In the genomic region with DNA sequence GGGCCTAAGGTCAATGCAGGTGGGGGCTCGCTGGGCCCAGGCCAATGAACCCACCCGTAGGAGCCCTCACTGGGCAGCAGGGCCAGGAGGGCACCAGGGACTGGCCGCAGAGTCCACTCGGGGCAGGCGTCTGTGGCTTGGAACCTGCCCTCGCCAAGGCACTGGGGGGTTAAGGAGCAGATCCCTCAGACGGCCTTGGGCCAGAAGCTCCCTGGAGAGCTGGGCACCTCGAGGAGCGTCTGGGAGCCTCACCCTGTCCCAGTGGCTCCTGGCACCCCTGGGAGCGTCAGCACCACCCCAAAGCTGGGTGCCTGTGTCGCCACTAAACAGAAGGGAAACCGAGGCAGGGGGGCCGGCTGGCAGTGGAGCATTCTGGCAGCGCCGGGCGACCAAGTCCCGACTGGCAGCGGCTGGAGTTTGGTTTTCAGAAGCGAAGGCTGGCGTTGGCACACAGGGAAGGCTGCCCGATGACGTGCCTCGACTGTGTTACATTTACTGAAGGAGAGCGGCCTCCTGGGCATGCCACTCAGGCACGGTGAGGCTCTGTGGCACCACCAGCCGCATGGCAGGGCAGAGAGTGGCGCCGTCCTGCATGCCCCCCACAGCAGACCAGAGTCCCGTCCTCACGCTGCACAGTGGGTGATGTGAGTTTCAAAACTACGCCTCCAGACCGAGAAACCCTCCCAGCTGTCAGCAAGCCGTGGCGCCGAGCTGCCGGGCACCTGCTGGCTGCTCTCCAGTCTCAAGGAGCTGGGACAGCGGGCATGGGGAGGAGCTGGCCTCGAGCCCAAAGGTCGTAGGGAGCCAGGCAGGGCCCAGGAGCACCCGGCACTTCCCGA, we compare ENCODE assay signal across 26 cellular contexts. TPM values are rescaled to one million over a fixed set of nuclear protein-coding genes. Genes with fewer than 3 reads are reported as not detected.
DNase-seq lines count a peak whose midpoint lies in the region; ATAC-seq and TF ChIP-seq lines count a peak whose summit lies in the region.
"Had no signal": no experiment of that assay in that cellular context is flagged by ENCODE, and none has a peak within 500 bp of the region (broad histone marks: within the 10 kb centered on the region; RNA-seq: fewer than 3 reads in every experiment).

No MANE protein-coding gene starts in this region.

- no peak overlapping the region for H3K27ac Mint-ChIP-seq in Calu3 (ENCODE audit: unreplicated experiment)
- H3K27ac Mint-ChIP-seq: activated CD8-positive, alpha-beta T cell treated with anti-CD3 and anti-CD28 coated beads, Interleukin-2, amount 10 ng/mL, durations not matched to agents 7 days and 5 days; activated naive CD8-positive, alpha-beta T cell treated with anti-CD3 and anti-CD28 coated beads, Interleukin-2, amount 50 U/mL, for 24 hours; memory B cell had no signal

- intact Hi-C loops in Calu3 (cut with micrococcal nuclease; ENCODE audit: unreplicated experiment), result no loop called here
- intact Hi-C loops in IMR-90 (cut with micrococcal nuclease), result no loop called here
- intact Hi-C loops in left ventricle myocardium superior (cut with micrococcal nuclease), result no loop called here

- H2BK120ac ChIP-seq in IMR-90 (ENCODE audit: low read depth, low read length), result no peak overlapping the region

- H3K56ac ChIP-seq in IMR-90 (ENCODE audit: extremely low read depth, insufficient read depth, low read length), result no peak overlapping the region

- H2AK5ac ChIP-seq in IMR-90 (ENCODE audit: low read depth, low read length), result no peak overlapping the region

- no peaks in the 10 kb centered on the region for H3K4me1 ChIP-seq in IMR-90 (ENCODE audit: control insufficient read depth, insufficient read depth, low read length)
- H3K4me1 ChIP-seq: psoas muscle had no signal

- no peak for TF ChIP-seq RAD21 in IMR-90 (IDR thresholded peaks at IDR 0.05; ENCODE audit: low read length)

- H4K5ac ChIP-seq in IMR-90 (ENCODE audit: low read depth, low read length), result no peak overlapping the region

- 92% methylated on average over 31 of the region's 41 CpGs; no CpG with 5 or more reads in 1 of the 2 experiments for WGBS in IMR-90 (ENCODE audit: extremely low coverage in 2 of 2, insufficient read length in 1 of 2), 2 experiments

- peak overlapping the region; percentile 28 for H2AK9ac ChIP-seq in IMR-90 (replicated peaks; ENCODE audit: low read depth, low read length, poor library complexity)

- H3K79me1 ChIP-seq in IMR-90 (ENCODE audit: low read depth in 1 of 2, low read length in 2 of 2), result peaks cover 0 to 4% of the 10 kb centered on the region in 2 experiments; a peak in 1 of 4 replicates

- in situ Hi-C loops in IMR-90 (cut with MboI; ENCODE audit: low sequenced_read_pairs), result no loop called here
- in situ Hi-C loops in GM13977 (cut with MboI; ENCODE audit: low pct_unique_long_range_greater_than_20kb, low sequenced_read_pairs, unreplicated experiment), result no loop called here

- H3K23ac ChIP-seq in IMR-90 (ENCODE audit: low read depth, low read length), result no peak overlapping the region

- no peaks in the 10 kb centered on the region for H3K4me1 Mint-ChIP-seq in Calu3 (ENCODE audit: low read depth, unreplicated experiment)
- H3K4me1 Mint-ChIP-seq: activated naive CD8-positive, alpha-beta T cell treated with anti-CD3 and anti-CD28 coated beads, Interleukin-2, amount 50 U/mL, for 24 hours had no signal

- no peak overlapping the region for H3K18ac ChIP-seq in IMR-90 (ENCODE audit: low read depth, low read length)

- no peak for ATAC-seq in IMR-90 (ENCODE audit: low read depth)
- peak; percentile 71 for ATAC-seq in left ventricle myocardium superior
- ATAC-seq in HG03097 (IDR thresholded peaks at IDR 0.05; ENCODE audit: low FRiP score, unreplicated experiment), result no peak
- ATAC-seq: activated CD8-positive, alpha-beta T cell treated with anti-CD3 and anti-CD28 coated beads, Interleukin-2, amount 10 ng/mL, durations not matched to agents 7 days and 5 days; activated naive CD8-positive, alpha-beta T cell treated with anti-CD3 and anti-CD28 coated beads, Interleukin-2, amount 50 U/mL, for 24 hours had no signal

- peaks cover 45% of the 10 kb centered on the region for H3K36me3 ChIP-seq in IMR-90 (ENCODE audit: control insufficient read depth, insufficient read depth, low read length)

- no peak for TF ChIP-seq POLR2A in IMR-90 (IDR thresholded peaks at IDR 0.05; ENCODE audit: low read depth, low read length)

- no peak overlapping the region for H4K91ac ChIP-seq in IMR-90 (ENCODE audit: insufficient read depth, low read depth, low read length)

- H3K14ac ChIP-seq in IMR-90 (replicated peaks; ENCODE audit: low read depth, low read length), result no peak overlapping the region

- no peak overlapping the region for H3K9ac ChIP-seq in IMR-90 (ENCODE audit: low read depth, low read length)

- H3K9me3 Mint-ChIP-seq in Calu3 (ENCODE audit: low read depth, unreplicated experiment), result no peaks in the 10 kb centered on the region
- H3K9me3 Mint-ChIP-seq: activated naive CD8-positive, alpha-beta T cell treated with anti-CD3 and anti-CD28 coated beads, Interleukin-2, amount 50 U/mL, for 24 hours; memory B cell had no signal

- H3K27ac ChIP-seq in IMR-90 (ENCODE audit: insufficient read depth, low read length), result no peak overlapping the region
- H3K27ac ChIP-seq: neutrophil, PC-9, psoas muscle, skin epidermis had no signal

- H2BK5ac ChIP-seq in IMR-90 (ENCODE audit: low read depth, low read length, poor library complexity, severe bottlenecking), result no peak overlapping the region

- CTCF ChIA-PET in Calu3 (lab: Charles Lee), result interaction anchor here (0.6 kb wide), 1 partner anchor 440 kb away, joined by 3 read pairs; no protein-coding TSS in a partner anchor
- CTCF ChIA-PET in IMR-90 (lab: Yijun Ruan, JAX), result no interaction called here

- H3K27me3 Mint-ChIP-seq in Calu3 (ENCODE audit: unreplicated experiment), result no peaks in the 10 kb centered on the region
- H3K27me3 Mint-ChIP-seq: activated naive CD8-positive, alpha-beta T cell treated with anti-CD3 and anti-CD28 coated beads, Interleukin-2, amount 50 U/mL, for 24 hours; memory B cell had no signal

- TF ChIP-seq CTCF in Calu3 (IDR thresholded peaks at IDR 0.05; ENCODE audit: unreplicated experiment) (no peak), IMR-90 (conservative IDR thresholded peaks at IDR 0.05; ENCODE audit: low read depth, low read length) (no peak), GM13977 (IDR thresholded peaks at IDR 0.05; ENCODE audit: extremely low read depth, insufficient read depth, missing control alignments) (no peak)

- no peaks in the 10 kb centered on the region for H3K27me3 ChIP-seq in IMR-90 (ENCODE audit: control insufficient read depth, insufficient read depth, low read length)
- H3K27me3 ChIP-seq: neutrophil had no signal

- no peak overlapping the region for H4K8ac ChIP-seq in IMR-90 (ENCODE audit: low read depth in 2 of 2, low read length in 2 of 2)

- no peak overlapping the region for H3K4me3 ChIP-seq in IMR-90 (ENCODE audit: insufficient read depth, low read depth, low read length)
- H3K4me3 ChIP-seq: PC-9, psoas muscle, skin epidermis had no signal

- no peak overlapping the region for H3K4me3 Mint-ChIP-seq in Calu3 (ENCODE audit: low read depth, unreplicated experiment)
- H3K4me3 Mint-ChIP-seq: activated CD8-positive, alpha-beta T cell treated with anti-CD3 and anti-CD28 coated beads, Interleukin-2, amount 10 ng/mL, durations not matched to agents 7 days and 5 days; activated naive CD8-positive, alpha-beta T cell treated with anti-CD3 and anti-CD28 coated beads, Interleukin-2, amount 50 U/mL, for 24 hours; memory B cell had no signal

- no peaks in the 10 kb centered on the region for H3K9me3 ChIP-seq in IMR-90 (ENCODE audit: control insufficient read depth, insufficient read depth, low read length)
- H3K9me3 ChIP-seq: neutrophil, psoas muscle had no signal

- H2BK15ac ChIP-seq in IMR-90 (ENCODE audit: low read depth, low read length), result no peak overlapping the region

- H3K9me1 ChIP-seq in IMR-90 (ENCODE audit: insufficient read depth, low read length), result no peaks in the 10 kb centered on the region

- H2BK20ac ChIP-seq in IMR-90 (ENCODE audit: low read depth, low read length), result no peak overlapping the region

- POLR2A ChIA-PET in IMR-90 (lab: Charles Lee; ENCODE audit: unreplicated experiment), result no interaction called here

- dilution Hi-C loops in IMR-90 (cut with HindIII; ENCODE audit: low sequenced_read_pairs, unreplicated experiment), result no loop called here

- H3K4me2 ChIP-seq in IMR-90 (ENCODE audit: low read depth, low read length), result no peak overlapping the region
- H3K4me2 ChIP-seq: PC-9 had no signal

- H2AFZ ChIP-seq in IMR-90 (replicated peaks; ENCODE audit: low read length, poor library complexity), result no peak overlapping the region
- H2AFZ ChIP-seq: PC-9 had no signal

- TSS peak; percentile 13 for BruUV-seq in Calu3 (replicated peaks; lab: Mats Ljungman, UMichigan)
- no TSS peak for BruUV-seq in IMR-90 (replicated peaks; lab: Mats Ljungman, UMichigan)

- H3K4ac ChIP-seq in IMR-90 (ENCODE audit: low read depth, low read length), result no peak overlapping the region

- DNase-seq in Calu3 (no peak), IMR-90 (no peak), NCI-H2196 (lab: John Stamatoyannopoulos, UW; ENCODE audit: unreplicated experiment) (peak; percentile 90), left ventricle myocardium superior (peak; percentile 82), GM13977 (ENCODE audit: low spot score) (no peak)
- DNase-seq in activated effector memory CD4-positive, alpha-beta T cell treated with anti-CD3 and anti-CD28 coated beads, Interleukin-2, amount 50 U/mL, for 16 hours, result no peak
- DNase-seq in effector CD8-positive, alpha-beta T cell (lab: John Stamatoyannopoulos, UW), result no peak
- DNase-seq: activated CD8-positive, alpha-beta T cell treated with anti-CD3 and anti-CD28 coated beads, Interleukin-2, amount 10 ng/mL, durations not matched to agents 7 days and 5 days; activated gamma-delta T cell; activated naive CD8-positive, alpha-beta T cell treated with anti-CD3 and anti-CD28 coated beads, Interleukin-2, amount 50 U/mL, for 24 hours; cerebellar nuclear complex; COR-L47; glutamatergic neuron; KBM-7; NCI-H187 treated with DMSO at 0.1 percent for 48 hours; NCI-H446; PC-9; psoas muscle; stimulated activated CD4-positive, alpha-beta T cell treated with anti-CD3 and anti-CD28 coated beads, Interleukin-2, amount 100 ng/mL, for 24 hours had no signal

- peaks cover 4% of the 10 kb centered on the region for H4K20me1 ChIP-seq in IMR-90 (ENCODE audit: insufficient read depth, low read length)

- peaks cover 21% of the 10 kb centered on the region for H3K36me3 Mint-ChIP-seq in Calu3 (ENCODE audit: insufficient read depth, unreplicated experiment)

RNA-seq across cellular contexts. Expression of a gene that starts 9.2 kb away (rescaled TPM):
- total RNA-seq in Calu3 (2022), result 41.4 and 42.0 TPM in 2 replicates
- total RNA-seq in IMR-90 (2012; rRNA removed), result 9.1 and 11.9 TPM in 2 replicates
- 9.6 and 18.2 TPM in 2 replicates for polyA plus RNA-seq in IMR-90 (2012; rRNA removed)
- polyA plus RNA-seq in IMR-90 (2012; cell fraction: cytosol; rRNA removed), result 9.3 and 32.6 TPM in 2 replicates
- polyA plus RNA-seq in IMR-90 (2012; cell fraction: nucleus; rRNA removed; ENCODE audit: low replicate concordance), result 7.9 and 22.2 TPM in 2 replicates
- 8.0 TPM for total RNA-seq in left ventricle myocardium superior

RNA-seq across cellular contexts. Expression of a gene that starts 15.4 kb away (rescaled TPM):
- total RNA-seq in Calu3 (2022) (52.2 and 65.6 TPM in 2 replicates), IMR-90 (2012; rRNA removed) (42.5 and 47.5 TPM in 2 replicates), left ventricle myocardium superior (59.0 TPM)
- 66.3 and 79.9 TPM in 2 replicates for polyA plus RNA-seq in IMR-90 (2012; rRNA removed)
- polyA plus RNA-seq in IMR-90 (2012; cell fraction: cytosol; rRNA removed), result 48.0 and 72.2 TPM in 2 replicates
- polyA plus RNA-seq in IMR-90 (2012; cell fraction: nucleus; rRNA removed; ENCODE audit: low replicate concordance), result 121 and 247 TPM in 2 replicates

RNA-seq across cellular contexts. Expression of a gene that starts 28.0 kb away (rescaled TPM):
- total RNA-seq in Calu3 (2022), result 148 and 149 TPM in 2 replicates
- 22.8 and 29.2 TPM in 2 replicates for total RNA-seq in IMR-90 (2012; rRNA removed)
- polyA plus RNA-seq in IMR-90 (2012; rRNA removed), result 177 and 248 TPM in 2 replicates
- 116 and 122 TPM in 2 replicates for polyA plus RNA-seq in IMR-90 (2012; cell fraction: cytosol; rRNA removed)
- polyA plus RNA-seq in IMR-90 (2012; cell fraction: nucleus; rRNA removed; ENCODE audit: low replicate concordance), result 35.8 and 42.4 TPM in 2 replicates
- 1,120 TPM for total RNA-seq in left ventricle myocardium superior

RNA-seq across cellular contexts. Expression of a gene that starts 53.4 kb away (rescaled TPM):
- total RNA-seq in Calu3 (2022) (not detected in 2 replicates), IMR-90 (2012; rRNA removed) (not detected in 2 replicates), left ventricle myocardium superior (not detected)
- 0.04 TPM in 1 of 2 replicates, not detected in the other for polyA plus RNA-seq in IMR-90 (2012; rRNA removed)
- 0.05 TPM in 1 of 2 replicates, not detected in the other for polyA plus RNA-seq in IMR-90 (2012; cell fraction: cytosol; rRNA removed)
- 0.76 and 1.1 TPM in 2 replicates for polyA plus RNA-seq in IMR-90 (2012; cell fraction: nucleus; rRNA removed; ENCODE audit: low replicate concordance)
- total RNA-seq: activated CD8-positive, alpha-beta T cell treated with anti-CD3 and anti-CD28 coated beads, Interleukin-2, amount 10 ng/mL, durations not matched to agents 7 days and 5 days; kidney epithelial cell; myocyte; PC-9; psoas muscle had no signal
- polyA plus RNA-seq: BJ had no signal

Comparison
In these comparisons a context has a peak if more than half of its experiments do, and no peak if none do; other contexts are left out.
1. DNase-seq: peak in NCI-H2196 (single experiment) and left ventricle myocardium superior (single experiment); none in Calu3 (single experiment), IMR-90 (single experiment), activated effector memory CD4-positive, alpha-beta T cell treated with anti-CD3 and anti-CD28 coated beads, Interleukin-2, amount 50 U/mL, for 16 hours (single experiment), GM13977 (single experiment) and effector CD8-positive, alpha-beta T cell (single experiment).